ENCODE assay signal across 8 cellular contexts in the genomic region with DNA sequence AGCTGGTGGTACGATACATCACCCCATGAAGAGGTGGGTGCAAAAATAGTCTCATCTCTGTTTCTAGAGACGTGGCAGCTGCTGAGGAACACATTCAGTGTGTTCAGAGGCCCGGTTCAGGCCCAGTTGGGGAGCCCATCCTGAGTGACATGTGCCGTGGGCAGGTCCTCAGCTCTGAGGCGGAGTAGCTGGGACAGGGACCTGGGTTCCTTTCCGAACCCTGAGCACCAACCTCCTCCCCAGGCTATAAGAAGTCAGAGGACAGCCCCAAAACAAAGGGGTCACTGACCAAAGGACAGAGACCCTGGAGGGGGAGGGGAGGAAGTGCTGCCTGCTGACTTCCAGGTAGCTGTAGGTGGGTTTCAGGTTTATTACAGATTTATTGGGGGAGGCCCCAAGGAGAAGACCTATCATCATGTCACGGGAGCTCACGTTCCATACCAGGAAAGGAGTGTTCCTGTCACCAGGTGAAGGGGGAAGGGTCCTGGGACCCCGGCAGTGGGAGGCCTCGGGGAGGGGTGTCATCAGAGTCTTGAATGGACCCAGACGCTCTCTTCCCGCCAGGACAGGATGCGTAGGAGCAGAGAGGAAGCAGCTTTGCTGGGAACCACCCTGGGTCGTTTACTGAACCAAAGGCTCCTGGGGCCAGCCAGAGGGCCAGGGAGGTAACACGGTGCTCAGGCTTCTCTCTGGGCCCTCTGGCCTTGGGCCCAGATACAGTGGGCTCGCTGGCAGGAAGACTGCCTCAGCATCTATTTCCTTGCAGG. TPM values are rescaled to one million over a fixed set of nuclear protein-coding genes. Genes with fewer than 3 reads are reported as not detected.
DNase-seq lines count a peak whose midpoint lies in the region; ATAC-seq and TF ChIP-seq lines count a peak whose summit lies in the region.

No MANE protein-coding gene starts in this region.

- no peaks in the 10 kb centered on the region for H3K9me3 Mint-ChIP-seq in neural progenitor cell

- 45 to 68% methylated on average over 11 to 16 of the region's 16 CpGs for WGBS in body of pancreas, 2 donors
- 71% methylated on average over 16 of the region's 16 CpGs for WGBS in smooth muscle cell (ENCODE audit: low lambda C conversion rate)

- H3K9me3 ChIP-seq in body of pancreas (no peaks in the 10 kb centered on the region), neural progenitor cell (ENCODE audit: low read depth) (no peaks in the 10 kb centered on the region), smooth muscle cell (replicated peaks; ENCODE audit: low read depth) (no peaks in the 10 kb centered on the region)

- ATAC-seq in HG02973 (IDR thresholded peaks at IDR 0.05; ENCODE audit: unreplicated experiment) (peak; percentile 6), body of pancreas (no peak), GM21529 (IDR thresholded peaks at IDR 0.05; ENCODE audit: unreplicated experiment) (no peak)

- H3K4me1 ChIP-seq in body of pancreas: peaks cover 52% of the 10 kb centered on the region
- H3K4me1 ChIP-seq in neural progenitor cell: peaks cover 20% of the 10 kb centered on the region
- peaks cover 39% of the 10 kb centered on the region for H3K4me1 ChIP-seq in smooth muscle cell (ENCODE audit: low read depth)

- H3K27me3 ChIP-seq in body of pancreas: no peaks in the 10 kb centered on the region
- no peaks in the 10 kb centered on the region for H3K27me3 ChIP-seq in neural progenitor cell
- no peaks in the 10 kb centered on the region for H3K27me3 ChIP-seq in smooth muscle cell (ENCODE audit: low read depth)

- H3K4me2 ChIP-seq in neural progenitor cell (no peak overlapping the region), smooth muscle cell (no peak overlapping the region)

- intact Hi-C loops in body of pancreas (cut with DNase I): loop anchor here (10.0 kb wide), 1 partner anchor 407 kb away; the partner anchor contains the start of gene MLKL

- H3F3A ChIP-seq in neural progenitor cell (ENCODE audit: low read depth) (peaks cover 31% of the 10 kb centered on the region), smooth muscle cell (ENCODE audit: low read depth) (peaks cover 7% of the 10 kb centered on the region)

- H3K4me3 Mint-ChIP-seq in neural progenitor cell: no peak overlapping the region

- H3K36me3 ChIP-seq in body of pancreas (replicated peaks in 1 of 2; ENCODE audit: insufficient read depth in 1 of 2, low read depth in 2 of 2) (no peaks in the 10 kb centered on the region), neural progenitor cell (no peaks in the 10 kb centered on the region), smooth muscle cell (ENCODE audit: low read depth) (no peaks in the 10 kb centered on the region)

- TF ChIP-seq CTCF in body of pancreas (IDR thresholded peaks at IDR 0.05) (no peak), neural progenitor cell (IDR thresholded peaks at IDR 0.05) (no peak), smooth muscle cell (IDR thresholded peaks at IDR 0.05; ENCODE audit: borderline replicate concordance, insufficient read depth, poor library complexity, severe bottlenecking) (no peak)

- DNase-seq in GDM1 (lab: John Stamatoyannopoulos, UW): peak; percentile 0
- no peak for DNase-seq in body of pancreas
- DNase-seq in neural progenitor cell (ENCODE audit: low spot score): no peak
- no peak for DNase-seq in smooth muscle cell (lab: John Stamatoyannopoulos, UW; ENCODE audit: unreplicated experiment)
- no peak for DNase-seq in NCI-H2227 treated with DMSO at 0.1 percent for 48 hours (lab: John Stamatoyannopoulos, UW)
- DNase-seq in DMS79 (lab: John Stamatoyannopoulos, UW): no peak

- H3K27me3 Mint-ChIP-seq in neural progenitor cell (ENCODE audit: insufficient read depth, low read depth): peaks cover 5% of the 10 kb centered on the region

- H3K9ac ChIP-seq in neural progenitor cell: no peak overlapping the region
- no peak overlapping the region for H3K9ac ChIP-seq in smooth muscle cell (ENCODE audit: low read depth)

- peaks cover 45% of the 10 kb centered on the region for H3K4me1 Mint-ChIP-seq in neural progenitor cell

- H3K79me2 ChIP-seq in neural progenitor cell (ENCODE audit: low read depth) (no peaks in the 10 kb centered on the region), smooth muscle cell (ENCODE audit: low read depth) (no peaks in the 10 kb centered on the region)

- no peak overlapping the region for H3K4me3 ChIP-seq in body of pancreas
- no peak overlapping the region for H3K4me3 ChIP-seq in neural progenitor cell
- no peak overlapping the region for H3K4me3 ChIP-seq in smooth muscle cell

- peak overlapping the region; percentile 53 for H3K27ac Mint-ChIP-seq in neural progenitor cell

- H4K20me1 ChIP-seq in neural progenitor cell (ENCODE audit: low read depth) (peaks cover 23% of the 10 kb centered on the region), smooth muscle cell (ENCODE audit: low read depth) (no peaks in the 10 kb centered on the region)

- no peaks in the 10 kb centered on the region for H3K36me3 Mint-ChIP-seq in neural progenitor cell

- H3K27ac ChIP-seq in body of pancreas (peak overlapping the region; percentile 1 to 33 (median 24)), neural progenitor cell (no peak overlapping the region), smooth muscle cell (ENCODE audit: low read depth) (no peak overlapping the region)

- no peak for TF ChIP-seq POLR2A in body of pancreas (IDR thresholded peaks at IDR 0.05)

- no peak overlapping the region for H2AFZ ChIP-seq in neural progenitor cell (replicated peaks)
- no peak overlapping the region for H2AFZ ChIP-seq in smooth muscle cell (ENCODE audit: low read depth)

RNA-seq across cellular contexts. Expression of gene LDHD, which starts 4.9 kb away (rescaled TPM):
- total RNA-seq in body of pancreas (10 to 100 TPM; 27.7 to 28.3 TPM), neural progenitor cell (ENCODE audit: low replicate concordance) (0.60 and 3.8 TPM in 2 replicates), smooth muscle cell (0.67 and 0.85 TPM in 2 replicates)
- polyA plus RNA-seq in smooth muscle cell: 1.2 and 1.5 TPM in 2 replicates

RNA-seq across cellular contexts. Expression of gene ZFP1, which starts 36.6 kb away (rescaled TPM):
- 1 to 10 TPM; 1.6 to 3.4 TPM for total RNA-seq in body of pancreas
- total RNA-seq in neural progenitor cell (ENCODE audit: low replicate concordance): 26.2 and 35.4 TPM in 2 replicates
- 15.0 and 29.0 TPM in 2 replicates for total RNA-seq in smooth muscle cell
- polyA plus RNA-seq in smooth muscle cell: 12.5 and 12.6 TPM in 2 replicates

Comparison
In these comparisons a context has a peak if more than half of its experiments do, and no peak if none do; other contexts are left out.
1. H3K27ac ChIP-seq: peak in body of pancreas (4 of 4); none in neural progenitor cell (single experiment) and smooth muscle cell (single experiment).